In the genomic region with DNA sequence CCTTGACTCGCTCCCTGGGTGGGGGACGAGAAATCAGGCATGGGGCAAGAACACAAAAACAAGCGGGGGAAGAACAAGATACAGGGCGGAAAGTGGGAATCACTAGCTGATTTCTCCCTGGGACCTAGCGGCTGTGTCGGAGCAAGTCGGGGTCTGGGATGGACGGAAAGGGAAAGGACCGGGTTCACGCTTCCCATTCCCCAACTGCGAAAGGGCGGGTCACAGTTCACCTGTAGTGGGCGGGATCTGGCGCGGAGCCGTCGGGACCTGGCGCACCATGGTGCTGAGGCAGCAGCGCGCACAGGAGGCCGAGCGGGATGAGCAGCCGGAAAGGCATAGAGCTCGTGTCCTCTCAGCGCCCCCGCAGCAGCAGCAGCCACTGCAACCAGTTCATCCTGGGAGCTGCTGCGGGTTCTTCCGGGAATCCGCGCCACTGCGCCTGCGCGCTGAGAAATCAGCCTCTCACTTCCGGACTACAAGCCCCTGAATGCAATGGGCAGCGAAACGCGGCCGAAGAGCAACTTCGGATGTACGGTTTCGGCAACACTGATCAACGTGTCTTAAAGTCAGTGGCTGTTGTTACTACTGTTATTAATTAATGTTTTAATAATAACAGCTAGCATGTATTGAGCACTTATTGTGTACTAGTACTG, we compare ENCODE assay signal across 8 cellular contexts. TPM values are rescaled to one million over a fixed set of nuclear protein-coding genes. Genes with fewer than 3 reads are reported as not detected.
DNase-seq lines count a peak whose midpoint lies in the region; ATAC-seq and TF ChIP-seq lines count a peak whose summit lies in the region.

Gene EDEM2 (minus strand): TSS at position 415 of the 653 bp plus-strand sequence. CDS start 78 bp downstream, at position 337.

- H3K4me3 ChIP-seq in AG04449 (ENCODE audit: low read depth, low read length) (peak within 1 kb of the TSS; percentile 95), cardiac fibroblast (replicated peaks in 1 of 2; ENCODE audit: low read depth in 2 of 2, low read length in 2 of 2) (peak within 1 kb of the TSS; percentile 93 to 97)

- peak; percentile 75 for DNase-seq in AG04449 (ENCODE audit: low read depth, low spot score)
- peak; percentile 90 for DNase-seq in NCI-H345 treated with DMSO at 0.1 percent for 48 hours (lab: John Stamatoyannopoulos, UW; ENCODE audit: unreplicated experiment)
- peak; percentile 89 for DNase-seq in activated B cell treated with CpG ODN at 0.5 μM for 24 hours
- peak; percentile 96 to 97 for DNase-seq in cardiac fibroblast (ENCODE audit: low read depth in 2 of 2)
- DNase-seq in immature natural killer cell = peak; percentile 94 to 95 (median 94)
- DNase-seq in smooth muscle cell of the brain vasculature (ENCODE audit: low read depth, low spot score) = peak; percentile 92

- H3K4me1 Mint-ChIP-seq in activated B cell treated with CpG ODN at 0.5 μM for 24 hours (peaks cover 48% of the 10 kb centered on the region), immature natural killer cell (peaks cover 35 to 55% of the 10 kb centered on the region in 2 donors)

- intact Hi-C loops in activated B cell treated with CpG ODN at 0.5 μM for 24 hours (cut with micrococcal nuclease) = loop anchor here (1.0 to 10.0 kb wide), 7 partner anchors 61 to 1335 kb away; partner anchors contain the start of genes CHMP4B, GSS, MYH7B and UQCC1

- in situ Hi-C loops in GM18951 (cut with MboI; ENCODE audit: low sequenced_read_pairs, unreplicated experiment) = no loop called here

- POLR2A ChIA-PET in AG04449 (lab: Yijun Ruan, JAX) = interaction anchor here (0.5 to 1.6 kb wide), 6 partner anchors 36 to 292 kb away, joined by 3 to 5 read pairs (median 3); no protein-coding TSS in a partner anchor
- POLR2A ChIA-PET in activated B cell treated with CpG ODN at 0.5 μM for 24 hours (lab: Charles Lee) = interaction anchor here (0.6 to 2.4 kb wide), 9 partner anchors 51 to 470 kb away, joined by 3 to 15 read pairs (median 4); partner anchors contain the start of genes GSS, MMP24OS, MYH7B and PIGU

- H3K4me3 Mint-ChIP-seq in activated B cell treated with CpG ODN at 0.5 μM for 24 hours (peak within 1 kb of the TSS; percentile 94), immature natural killer cell (peak within 1 kb of the TSS; percentile 94 to 98 (median 97))

- H3K27me3 Mint-ChIP-seq in activated B cell treated with CpG ODN at 0.5 μM for 24 hours (no peaks in the 10 kb centered on the region), immature natural killer cell (ENCODE audit: low read depth in 3 of 3) (peaks cover 5 to 6% (median 5%) of the 10 kb centered on the region in 3 donors)

- ATAC-seq in HG03280 (IDR thresholded peaks at IDR 0.05; ENCODE audit: unreplicated experiment) (peak; percentile 79), activated B cell treated with CpG ODN at 0.5 μM for 24 hours (ENCODE audit: low read depth) (peak; percentile 74)

- peak within 1 kb of the TSS; percentile 91 for H3K27ac Mint-ChIP-seq in activated B cell treated with CpG ODN at 0.5 μM for 24 hours
- H3K27ac Mint-ChIP-seq in immature natural killer cell = peak within 1 kb of the TSS; percentile 81 to 98 (median 93)

- H3K9me3 Mint-ChIP-seq in activated B cell treated with CpG ODN at 0.5 μM for 24 hours = no peaks in the 10 kb centered on the region
- H3K9me3 Mint-ChIP-seq in immature natural killer cell = no peaks in the 10 kb centered on the region

- CTCF ChIA-PET in AG04449 (lab: Yijun Ruan, JAX) = interaction anchor here (0.7 to 11.9 kb wide), 25 partner anchors 9 to 316 kb away, joined by 3 to 271 read pairs (median 4); partner anchors contain the start of genes CEP250, GDF5 and MMP24OS
- CTCF ChIA-PET in activated B cell treated with CpG ODN at 0.5 μM for 24 hours (lab: Charles Lee) = interaction anchor here (1.1 to 4.6 kb wide), 4 partner anchors 15 to 300 kb away, joined by 4 to 23 read pairs (median 4); no protein-coding TSS in a partner anchor

- TF ChIP-seq CTCF in AG04449 (IDR thresholded peaks at IDR 0.05; ENCODE audit: insufficient read depth, low read length, missing control alignments) (peak; percentile 8), activated B cell treated with CpG ODN at 0.5 μM for 24 hours (IDR thresholded peaks at IDR 0.05) (no peak), cardiac fibroblast (IDR thresholded peaks at IDR 0.05; ENCODE audit: low read depth, low read length) (peak; percentile 5)

- TF ChIP-seq POLR2A in GM18951 (IDR thresholded peaks at IDR 0.05; ENCODE audit: extremely low read depth, insufficient read depth, insufficient read length) = peak; percentile 87

- H3K36me3 Mint-ChIP-seq in activated B cell treated with CpG ODN at 0.5 μM for 24 hours (ENCODE audit: low read depth) (peaks cover 30% of the 10 kb centered on the region), immature natural killer cell (peaks cover 4 to 13% (median 9%) of the 10 kb centered on the region in 3 donors)

RNA-seq across cellular contexts. Expression of gene EDEM2, which starts in this region (rescaled TPM):
- 23.0 and 24.4 TPM in 2 replicates for total RNA-seq in activated B cell treated with CpG ODN at 0.5 μM for 24 hours
- 10 to 100 TPM; 48.6 to 62.2 (median 48.8) TPM for polyA plus RNA-seq in immature natural killer cell

Comparison
In these comparisons a context has a peak if more than half of its experiments do, and no peak if none do; other contexts are left out.
1. Peak in every context shown above with its lines: DNase-seq, ATAC-seq and H3K4me3 ChIP-seq.